Comparison of ENCODE assay signal across 1 cellular context in the genomic region with DNA sequence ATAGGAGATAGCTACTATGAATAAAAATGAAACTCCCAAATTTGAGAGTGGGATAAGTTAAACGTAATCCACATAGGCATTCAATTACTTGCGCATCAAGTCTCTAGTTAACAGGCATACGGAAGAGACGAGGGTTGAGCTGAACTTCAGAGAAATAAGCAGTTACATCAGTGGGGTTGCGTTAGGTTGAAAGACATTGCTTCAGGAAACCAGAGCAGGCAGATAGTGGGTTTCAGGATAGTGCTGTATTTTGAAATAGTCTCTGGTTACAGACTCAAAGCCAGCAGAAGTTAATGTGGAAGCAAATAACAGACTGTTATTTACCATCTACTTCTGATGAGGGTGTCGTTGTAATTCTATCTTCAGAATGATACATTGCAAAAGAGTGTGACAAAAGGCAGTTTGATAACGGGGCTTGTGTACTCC.
TF ChIP-seq lines count a peak whose summit lies in the region.

No MANE protein-coding gene starts in this region.

TF ChIP-seq in A549, 52 proteins besides CTCF, POLR2A, EP300 and RAD21 (continued from another document):
- TF ChIP-seq, protein P1, sequence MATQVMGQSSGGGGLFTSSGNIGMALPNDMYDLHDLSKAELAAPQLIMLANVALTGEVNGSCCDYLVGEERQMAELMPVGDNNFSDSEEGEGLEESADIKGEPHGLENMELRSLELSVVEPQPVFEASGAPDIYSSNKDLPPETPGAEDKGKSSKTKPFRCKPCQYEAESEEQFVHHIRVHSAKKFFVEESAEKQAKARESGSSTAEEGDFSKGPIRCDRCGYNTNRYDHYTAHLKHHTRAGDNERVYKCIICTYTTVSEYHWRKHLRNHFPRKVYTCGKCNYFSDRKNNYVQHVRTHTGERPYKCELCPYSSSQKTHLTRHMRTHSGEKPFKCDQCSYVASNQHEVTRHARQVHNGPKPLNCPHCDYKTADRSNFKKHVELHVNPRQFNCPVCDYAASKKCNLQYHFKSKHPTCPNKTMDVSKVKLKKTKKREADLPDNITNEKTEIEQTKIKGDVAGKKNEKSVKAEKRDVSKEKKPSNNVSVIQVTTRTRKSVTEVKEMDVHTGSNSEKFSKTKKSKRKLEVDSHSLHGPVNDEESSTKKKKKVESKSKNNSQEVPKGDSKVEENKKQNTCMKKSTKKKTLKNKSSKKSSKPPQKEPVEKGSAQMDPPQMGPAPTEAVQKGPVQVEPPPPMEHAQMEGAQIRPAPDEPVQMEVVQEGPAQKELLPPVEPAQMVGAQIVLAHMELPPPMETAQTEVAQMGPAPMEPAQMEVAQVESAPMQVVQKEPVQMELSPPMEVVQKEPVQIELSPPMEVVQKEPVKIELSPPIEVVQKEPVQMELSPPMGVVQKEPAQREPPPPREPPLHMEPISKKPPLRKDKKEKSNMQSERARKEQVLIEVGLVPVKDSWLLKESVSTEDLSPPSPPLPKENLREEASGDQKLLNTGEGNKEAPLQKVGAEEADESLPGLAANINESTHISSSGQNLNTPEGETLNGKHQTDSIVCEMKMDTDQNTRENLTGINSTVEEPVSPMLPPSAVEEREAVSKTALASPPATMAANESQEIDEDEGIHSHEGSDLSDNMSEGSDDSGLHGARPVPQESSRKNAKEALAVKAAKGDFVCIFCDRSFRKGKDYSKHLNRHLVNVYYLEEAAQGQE (IDR thresholded peaks at IDR 0.05), result no peak
- TF ChIP-seq CBX2 (IDR thresholded peaks at IDR 0.05; ENCODE audit: borderline replicate concordance, low read depth) (no peak), HOXB5 (CRISPR knock-in tag; IDR thresholded peaks at IDR 0.05) (0 out of 2 replicates have a peak, but pooled peaks have one; percentile 29), HDAC2 (IDR thresholded peaks at IDR 0.05) (no peak), PHF8 (IDR thresholded peaks at IDR 0.05; ENCODE audit: borderline replicate concordance, low read depth) (no peak), CBX8 (IDR thresholded peaks at IDR 0.05) (no peak), ZNF302 (CRISPR knock-in tag; IDR thresholded peaks at IDR 0.05) (no peak), CHD2 (IDR thresholded peaks at IDR 0.05; ENCODE audit: low read length, partially characterized antibody) (no peak), GATA3 (IDR thresholded peaks at IDR 0.05; ENCODE audit: borderline replicate concordance) (peak; percentile 58), FOXS1 (CRISPR knock-in tag; IDR thresholded peaks at IDR 0.05) (no peak)
- TF ChIP-seq, protein P2, sequence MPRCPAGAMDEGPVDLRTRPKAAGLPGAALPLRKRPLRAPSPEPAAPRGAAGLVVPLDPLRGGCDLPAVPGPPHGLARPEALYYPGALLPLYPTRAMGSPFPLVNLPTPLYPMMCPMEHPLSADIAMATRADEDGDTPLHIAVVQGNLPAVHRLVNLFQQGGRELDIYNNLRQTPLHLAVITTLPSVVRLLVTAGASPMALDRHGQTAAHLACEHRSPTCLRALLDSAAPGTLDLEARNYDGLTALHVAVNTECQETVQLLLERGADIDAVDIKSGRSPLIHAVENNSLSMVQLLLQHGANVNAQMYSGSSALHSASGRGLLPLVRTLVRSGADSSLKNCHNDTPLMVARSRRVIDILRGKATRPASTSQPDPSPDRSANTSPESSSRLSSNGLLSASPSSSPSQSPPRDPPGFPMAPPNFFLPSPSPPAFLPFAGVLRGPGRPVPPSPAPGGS (IDR thresholded peaks at IDR 0.05), result peak; percentile 43; the same call in 1 of the 3 replicates
- TF ChIP-seq, protein P3, sequence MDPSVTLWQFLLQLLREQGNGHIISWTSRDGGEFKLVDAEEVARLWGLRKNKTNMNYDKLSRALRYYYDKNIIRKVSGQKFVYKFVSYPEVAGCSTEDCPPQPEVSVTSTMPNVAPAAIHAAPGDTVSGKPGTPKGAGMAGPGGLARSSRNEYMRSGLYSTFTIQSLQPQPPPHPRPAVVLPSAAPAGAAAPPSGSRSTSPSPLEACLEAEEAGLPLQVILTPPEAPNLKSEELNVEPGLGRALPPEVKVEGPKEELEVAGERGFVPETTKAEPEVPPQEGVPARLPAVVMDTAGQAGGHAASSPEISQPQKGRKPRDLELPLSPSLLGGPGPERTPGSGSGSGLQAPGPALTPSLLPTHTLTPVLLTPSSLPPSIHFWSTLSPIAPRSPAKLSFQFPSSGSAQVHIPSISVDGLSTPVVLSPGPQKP (IDR thresholded peaks at IDR 0.05; ENCODE audit: low read depth, low read length), result no peak
- TF ChIP-seq, protein P4, sequence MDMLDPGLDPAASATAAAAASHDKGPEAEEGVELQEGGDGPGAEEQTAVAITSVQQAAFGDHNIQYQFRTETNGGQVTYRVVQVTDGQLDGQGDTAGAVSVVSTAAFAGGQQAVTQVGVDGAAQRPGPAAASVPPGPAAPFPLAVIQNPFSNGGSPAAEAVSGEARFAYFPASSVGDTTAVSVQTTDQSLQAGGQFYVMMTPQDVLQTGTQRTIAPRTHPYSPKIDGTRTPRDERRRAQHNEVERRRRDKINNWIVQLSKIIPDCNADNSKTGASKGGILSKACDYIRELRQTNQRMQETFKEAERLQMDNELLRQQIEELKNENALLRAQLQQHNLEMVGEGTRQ (IDR thresholded peaks at IDR 0.05), result no peak
